Comparison of ENCODE assay signal across 11 cellular contexts in the genomic region with DNA sequence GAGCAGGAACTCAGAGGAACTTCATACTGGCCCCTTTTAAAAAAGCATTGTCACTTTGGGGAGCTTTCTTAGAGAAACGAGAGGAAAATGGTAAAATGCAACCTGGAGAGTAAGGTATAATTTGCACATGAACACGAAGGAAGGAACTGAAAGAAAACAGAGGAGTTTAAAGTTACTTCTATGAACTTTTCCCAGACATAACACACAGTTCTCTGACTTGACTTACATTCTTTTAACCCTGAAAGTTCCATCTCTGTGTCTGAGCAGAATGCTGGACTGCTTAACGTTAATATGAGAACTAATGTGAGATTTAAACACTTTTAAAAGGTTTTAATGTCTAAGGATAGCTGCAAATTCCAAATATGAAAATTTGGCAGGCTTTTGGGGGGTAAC.
DNase-seq lines count a peak whose midpoint lies in the region; ATAC-seq, FAIRE-seq and TF ChIP-seq lines count a peak whose summit lies in the region.
"Had no signal": no experiment of that assay in that cellular context is flagged by ENCODE, and none has a peak within 500 bp of the region (broad histone marks: within the 10 kb centered on the region; RNA-seq: fewer than 3 reads in every experiment).

No MANE protein-coding gene starts in this region.

- TF ChIP-seq RAD21 in HepG2 (CRISPR knock-in tag; IDR thresholded peaks at IDR 0.05): no peak

- H2AFZ ChIP-seq in Karpas-422 (ENCODE audit: low read length) (no peak overlapping the region), mammary epithelial cell (ENCODE audit: low read depth, low read length) (peak overlapping the region; percentile 76), HepG2 (ENCODE audit: low read length) (peak overlapping the region; percentile 33)

- intact Hi-C loops in mammary epithelial cell (cut with micrococcal nuclease) (no loop called here), HepG2 (cut with micrococcal nuclease; ENCODE audit: unreplicated experiment) (loop anchor here (10.0 kb wide), 1 partner anchor 100 kb away; a partner anchor contains a TSS)

- no peaks in the 10 kb centered on the region for H3K9me3 ChIP-seq in Karpas-422 (ENCODE audit: low read length)
- no peaks in the 10 kb centered on the region for H3K9me3 ChIP-seq in mammary epithelial cell (replicated peaks; ENCODE audit: insufficient read depth, low read length)
- H3K9me3 ChIP-seq in HepG2 (ENCODE audit: low read length): no peaks in the 10 kb centered on the region
- no peaks in the 10 kb centered on the region for H3K9me3 ChIP-seq in subcutaneous abdominal adipose tissue (ENCODE audit: control insufficient read depth in 5 of 5, low read length in 5 of 5)

- H3K4me2 ChIP-seq in Karpas-422 (ENCODE audit: low read depth, low read length, poor library complexity, severe bottlenecking) (peak overlapping the region; percentile 32), mammary epithelial cell (ENCODE audit: insufficient read depth, low read depth, low read length) (peak overlapping the region; percentile 71), HepG2 (ENCODE audit: low read depth, low read length) (peak overlapping the region; percentile 99)

- in situ Hi-C loops in mammary epithelial cell (cut with MboI; ENCODE audit: low sequenced_read_pairs in 2 of 2) (no loop called here), HepG2 (cut with HindIII; ENCODE audit: extremely low pct_ligation_motif_present, low pct_unique_long_range_greater_than_20kb) (no loop called here)

- H3K4me3 ChIP-seq in Karpas-422 (ENCODE audit: low read length): no peak overlapping the region; the same call in 1 of the 2 replicates
- H3K4me3 ChIP-seq in mammary epithelial cell (replicated peaks in 1 of 3; ENCODE audit: insufficient read depth in 1 of 3, low read depth in 2 of 3, low read length in 3 of 3): no peak overlapping the region
- H3K4me3 ChIP-seq in HepG2 (replicated peaks in 1 of 3; ENCODE audit: insufficient read depth in 1 of 3, low read depth in 2 of 3, low read length in 3 of 3): peak overlapping the region in 2 of 3 experiments; percentile 51 to 65; a peak in 1 of 6 replicates
- peak overlapping the region; percentile 58 to 83 (median 64) for H3K4me3 ChIP-seq in subcutaneous abdominal adipose tissue (ENCODE audit: low read depth in 1 of 5, low read length in 5 of 5)

- 15% methylated on average over 3 of the region's 3 CpGs for WGBS in mammary epithelial cell (ENCODE audit: low coverage, missing lambda C conversion rate)
- 52% methylated on average over 3 of the region's 3 CpGs for WGBS in HepG2 (ENCODE audit: low lambda C conversion rate)

- H3K36me3 ChIP-seq in Karpas-422 (ENCODE audit: insufficient read depth, low read length): no peaks in the 10 kb centered on the region
- no peaks in the 10 kb centered on the region for H3K36me3 ChIP-seq in mammary epithelial cell (ENCODE audit: insufficient read depth, low read length)
- H3K36me3 ChIP-seq in HepG2 (replicated peaks in 1 of 2; ENCODE audit: control insufficient read depth in 1 of 2, insufficient read depth in 2 of 2, low read length in 2 of 2): no peaks in the 10 kb centered on the region
- H3K36me3 ChIP-seq in subcutaneous abdominal adipose tissue (ENCODE audit: control insufficient read depth in 5 of 5, insufficient read depth in 5 of 5, low read length in 5 of 5): no peaks in the 10 kb centered on the region

- no TSS peak for BruUV-seq in mammary epithelial cell (replicated peaks; lab: Mats Ljungman, UMichigan)
- BruUV-seq in HepG2 (replicated peaks; lab: Mats Ljungman, UMichigan): no TSS peak

- no peaks in the 10 kb centered on the region for H3K9me2 ChIP-seq in Karpas-422 (replicated peaks; ENCODE audit: insufficient read depth, low read length)

- DNase-seq in Karpas-422: no peak
- DNase-seq in mammary epithelial cell: no peak
- no peak for DNase-seq in HepG2 (ENCODE audit: low spot score)
- DNase-seq in NCI-H69 (lab: John Stamatoyannopoulos, UW): no peak
- DNase-seq in NCI-H2196 (lab: John Stamatoyannopoulos, UW; ENCODE audit: unreplicated experiment): no peak
- DNase-seq in NCI-H2227 (lab: John Stamatoyannopoulos, UW; ENCODE audit: unreplicated experiment): no peak
- no peak for DNase-seq in T-helper 9 cell
- DNase-seq: activated CD4-positive, alpha-beta T cell treated with anti-CD3 and anti-CD28 coated beads, Interleukin-2, amount 50 U/mL, for 4 hours; activated naive CD4-positive, alpha-beta T cell treated with anti-CD3 and anti-CD28 coated beads, Interleukin-2, amount 10 ng/mL, durations not matched to agents 7 days and 5 days; CD8-positive, alpha-beta T cell had no signal

- TF ChIP-seq POLR2A in HepG2 (IDR thresholded peaks at IDR 0.05; ENCODE audit: insufficient read depth in 1 of 2, low read depth in 2 of 2, low read length in 2 of 2): no peak

- dilution Hi-C loops in mammary epithelial cell (cut with HindIII; ENCODE audit: low sequenced_read_pairs): no loop called here

- H3K79me2 ChIP-seq in Karpas-422 (ENCODE audit: low read length): no peaks in the 10 kb centered on the region
- peaks cover 3% of the 10 kb centered on the region for H3K79me2 ChIP-seq in mammary epithelial cell (ENCODE audit: insufficient read depth, low read length)
- H3K79me2 ChIP-seq in HepG2 (ENCODE audit: insufficient read depth, low read length): peaks cover 85% of the 10 kb centered on the region

- H3K27ac ChIP-seq in Karpas-422 (ENCODE audit: low read length) (no peak overlapping the region), mammary epithelial cell (ENCODE audit: insufficient read depth, low read depth, low read length) (no peak overlapping the region), HepG2 (ENCODE audit: extremely low read length, insufficient read depth, low read length) (peak overlapping the region; percentile 98), subcutaneous abdominal adipose tissue (ENCODE audit: low read depth, low read length) (peak overlapping the region; percentile 91)

- no peak overlapping the region for H3K9ac ChIP-seq in Karpas-422 (ENCODE audit: low read length)
- H3K9ac ChIP-seq in mammary epithelial cell (ENCODE audit: insufficient read depth, low read length): no peak overlapping the region
- H3K9ac ChIP-seq in HepG2 (ENCODE audit: insufficient read depth, low read depth, low read length): peak overlapping the region; percentile 84
- peak overlapping the region in 4 of 5 donors; percentile 57 to 78 (median 68) for H3K9ac ChIP-seq in subcutaneous abdominal adipose tissue (ENCODE audit: low read length in 5 of 5)

- POLR2A ChIA-PET in HepG2 (lab: Yijun Ruan, JAX): interaction anchor here (0.8 to 1.9 kb wide), 12 partner anchors 9 to 153 kb away, joined by 3 to 13 read pairs (median 4); a partner anchor contains a TSS

- H3K27me3 ChIP-seq in Karpas-422 (ENCODE audit: low read length) (no peaks in the 10 kb centered on the region), mammary epithelial cell (ENCODE audit: insufficient read depth, low read length) (no peaks in the 10 kb centered on the region), HepG2 (ENCODE audit: control insufficient read depth in 1 of 2, insufficient read depth in 2 of 2, low read length in 2 of 2) (no peaks in the 10 kb centered on the region), subcutaneous abdominal adipose tissue (ENCODE audit: control insufficient read depth in 5 of 5, insufficient read depth in 4 of 5, low read length in 5 of 5) (no peaks in the 10 kb centered on the region)

- H4K20me1 ChIP-seq in Karpas-422 (ENCODE audit: insufficient read depth, low read depth, low read length): peaks cover 28% of the 10 kb centered on the region
- no peaks in the 10 kb centered on the region for H4K20me1 ChIP-seq in mammary epithelial cell (ENCODE audit: insufficient read depth, low read length)
- H4K20me1 ChIP-seq in HepG2 (ENCODE audit: insufficient read depth, low read length): no peaks in the 10 kb centered on the region

- no peak for TF ChIP-seq EP300 in HepG2 (IDR thresholded peaks at IDR 0.05; ENCODE audit: low read depth in 2 of 2, low read length in 2 of 2)
- TF ChIP-seq EP300 in HepG2 (CRISPR knock-in tag; IDR thresholded peaks at IDR 0.05; ENCODE audit: borderline replicate concordance): no peak

- peaks cover 22% of the 10 kb centered on the region for H3K4me1 ChIP-seq in Karpas-422 (ENCODE audit: low read length)
- H3K4me1 ChIP-seq in mammary epithelial cell (ENCODE audit: insufficient read depth, low read length): peaks cover 15% of the 10 kb centered on the region
- H3K4me1 ChIP-seq in HepG2 (ENCODE audit: insufficient read depth, low read length): peaks cover 61% of the 10 kb centered on the region
- H3K4me1 ChIP-seq in subcutaneous abdominal adipose tissue (ENCODE audit: control insufficient read depth in 5 of 5, insufficient read depth in 5 of 5, low read length in 5 of 5): peaks cover 6 to 63% (median 60%) of the 10 kb centered on the region in 5 donors

- FAIRE-seq in HepG2 (lab: Jason Lieb, UNC): peak; percentile 39

- no peak for TF ChIP-seq CTCF in mammary epithelial cell (conservative IDR thresholded peaks at IDR 0.05 in 1 of 2, IDR thresholded peaks at IDR 0.05 in 1 of 2; ENCODE audit: extremely low read depth in 1 of 2, insufficient read depth in 1 of 2, low read depth in 1 of 2, low read length in 2 of 2)
- no peak for TF ChIP-seq CTCF in HepG2 (CRISPR knock-in tag; IDR thresholded peaks at IDR 0.05)

- ATAC-seq in HepG2: no peak
- ATAC-seq: CD8-positive, alpha-beta T cell had no signal

- CTCF ChIA-PET in mammary epithelial cell (lab: Charles Lee; ENCODE audit: low non-redundant PET) (no interaction called here), HepG2 (lab: Yijun Ruan, JAX; ENCODE audit: low intra/inter-chr PET ratio, low total read pairs) (no interaction called here)

TF ChIP-seq in HepG2, 621 proteins besides CTCF, POLR2A, EP300 and RAD21:
- TF ChIP-seq, protein P1, sequence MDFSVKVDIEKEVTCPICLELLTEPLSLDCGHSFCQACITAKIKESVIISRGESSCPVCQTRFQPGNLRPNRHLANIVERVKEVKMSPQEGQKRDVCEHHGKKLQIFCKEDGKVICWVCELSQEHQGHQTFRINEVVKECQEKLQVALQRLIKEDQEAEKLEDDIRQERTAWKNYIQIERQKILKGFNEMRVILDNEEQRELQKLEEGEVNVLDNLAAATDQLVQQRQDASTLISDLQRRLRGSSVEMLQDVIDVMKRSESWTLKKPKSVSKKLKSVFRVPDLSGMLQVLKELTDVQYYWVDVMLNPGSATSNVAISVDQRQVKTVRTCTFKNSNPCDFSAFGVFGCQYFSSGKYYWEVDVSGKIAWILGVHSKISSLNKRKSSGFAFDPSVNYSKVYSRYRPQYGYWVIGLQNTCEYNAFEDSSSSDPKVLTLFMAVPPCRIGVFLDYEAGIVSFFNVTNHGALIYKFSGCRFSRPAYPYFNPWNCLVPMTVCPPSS (IDR thresholded peaks at IDR 0.05): no peak
- TF ChIP-seq ATM (IDR thresholded peaks at IDR 0.05; ENCODE audit: borderline replicate concordance) (no peak), MLLT10 (CRISPR knock-in tag; IDR thresholded peaks at IDR 0.05) (no peak), PHF8 (CRISPR knock-in tag; IDR thresholded peaks at IDR 0.05) (no peak), ZNF652 (CRISPR knock-in tag; IDR thresholded peaks at IDR 0.05; ENCODE audit: borderline replicate concordance, low read depth) (peak; percentile 51; the same call in 1 of the 2 replicates)
TF ChIP-seq in HepG2: peak in this region for 1.

Comparison
In these comparisons a context has a peak if more than half of its experiments do, and no peak if none do; other contexts are left out.
1. H3K27ac ChIP-seq: peak in HepG2 (single experiment) and subcutaneous abdominal adipose tissue (single experiment); none in Karpas-422 (single experiment) and mammary epithelial cell (single experiment).
2. H3K4me2 ChIP-seq: peak in every context shown above with its lines; median percentile 99 in HepG2; 71 in mammary epithelial cell; 32 in Karpas-422.
3. H3K4me3 ChIP-seq: peak in HepG2 (2 of 3) and subcutaneous abdominal adipose tissue (5 of 5); none in Karpas-422 (single experiment) and mammary epithelial cell (0 of 3).
4. H3K9ac ChIP-seq: peak in HepG2 (single experiment) and subcutaneous abdominal adipose tissue (4 of 5); none in Karpas-422 (single experiment) and mammary epithelial cell (single experiment).